Comparison of ENCODE assay signal across 29 cellular contexts in the genomic region with DNA sequence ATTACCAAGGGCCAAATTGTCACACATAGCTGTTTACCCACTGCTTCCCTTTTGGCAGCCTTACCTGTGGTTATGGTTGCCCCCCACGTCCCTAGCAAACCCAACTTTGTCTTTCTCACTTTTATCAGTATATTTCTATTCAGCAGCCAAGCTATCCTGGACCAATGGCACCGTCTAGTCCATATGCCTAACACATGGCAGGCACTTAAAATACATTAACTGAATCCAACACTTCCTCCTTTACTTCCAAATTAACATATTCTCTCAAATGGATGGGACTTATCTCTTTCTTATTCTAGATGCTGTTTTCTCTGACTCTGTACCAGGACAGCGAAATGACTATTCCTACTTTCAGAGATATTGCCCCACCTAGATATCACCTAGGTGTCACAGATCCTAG.
"Had no signal": no experiment of that assay in that cellular context is flagged by ENCODE, and none has a peak within 500 bp of the region (broad histone marks: within the 10 kb centered on the region; RNA-seq: fewer than 3 reads in every experiment).

No MANE protein-coding gene starts in this region.

- H3K4me1 Mint-ChIP-seq: activated naive CD4-positive, alpha-beta T cell treated with anti-CD3 and anti-CD28 coated beads, Interleukin-2, amount 50 U/mL, for 24 hours; activated naive CD8-positive, alpha-beta T cell treated with anti-CD3 and anti-CD28 coated beads, Interleukin-2, amount 10 ng/mL, durations not matched to agents 7 days and 5 days; central memory CD8-positive, alpha-beta T cell had no signal

- H3K36me3 ChIP-seq: ascending aorta, cardiac muscle cell, colonic mucosa, Peyer's patch had no signal

- H3K27ac ChIP-seq: ascending aorta, cardiac muscle cell, colonic mucosa, Peyer's patch, SK-N-MC had no signal

- H3K4me3 Mint-ChIP-seq: activated CD4-positive, alpha-beta T cell treated with anti-CD3 and anti-CD28 coated beads, Interleukin-2, amount 10 ng/mL, durations not matched to agents 7 days and 5 days; activated CD8-positive, alpha-beta T cell treated with anti-CD3 and anti-CD28 coated beads, Interleukin-2, amount 10 ng/mL, durations not matched to agents 7 days and 5 days; activated naive CD4-positive, alpha-beta T cell treated with anti-CD3 and anti-CD28 coated beads, Interleukin-2, amount 50 U/mL, for 24 hours; activated naive CD8-positive, alpha-beta T cell treated with anti-CD3 and anti-CD28 coated beads, Interleukin-2, amount 10 ng/mL, durations not matched to agents 7 days and 5 days; activated T-cell treated with anti-CD3 and anti-CD28 coated beads, Interleukin-2, amount 50 U/mL, for 24 hours; central memory CD8-positive, alpha-beta T cell had no signal

- H3K36me3 Mint-ChIP-seq: activated naive CD4-positive, alpha-beta T cell treated with anti-CD3 and anti-CD28 coated beads, Interleukin-2, amount 50 U/mL, for 24 hours; activated naive CD8-positive, alpha-beta T cell treated with anti-CD3 and anti-CD28 coated beads, Interleukin-2, amount 10 ng/mL, durations not matched to agents 7 days and 5 days had no signal

- H3K4me3 ChIP-seq: ascending aorta, cardiac muscle cell, colonic mucosa, Peyer's patch, SK-N-MC had no signal

- ATAC-seq: activated CD8-positive, alpha-beta T cell treated with anti-CD3 and anti-CD28 coated beads, Interleukin-2, amount 10 ng/mL, durations not matched to agents 7 days and 5 days; PC-3 had no signal

- H3K4me1 ChIP-seq: ascending aorta, colonic mucosa, Peyer's patch had no signal

- H3K9me3 ChIP-seq: ascending aorta, colonic mucosa, Peyer's patch had no signal

- H3K27ac Mint-ChIP-seq: activated CD4-positive, alpha-beta T cell treated with anti-CD3 and anti-CD28 coated beads, Interleukin-2, amount 10 ng/mL, durations not matched to agents 7 days and 5 days; activated CD8-positive, alpha-beta T cell treated with anti-CD3 and anti-CD28 coated beads, Interleukin-2, amount 10 ng/mL, durations not matched to agents 7 days and 5 days; activated naive CD4-positive, alpha-beta T cell treated with anti-CD3 and anti-CD28 coated beads, Interleukin-2, amount 50 U/mL, for 24 hours; activated naive CD8-positive, alpha-beta T cell treated with anti-CD3 and anti-CD28 coated beads, Interleukin-2, amount 10 ng/mL, durations not matched to agents 7 days and 5 days; activated T-cell treated with anti-CD3 and anti-CD28 coated beads, Interleukin-2, amount 50 U/mL, for 24 hours; activated T-helper 2 cell treated with anti-CD3 and anti-CD28 coated beads, Interferon-gamma antibody, Interleukin-2, Interleukin-4, amounts not matched to agents 10 μg/mL and 5 μg/mL and 100 μg/mL, durations not matched to agents 14 hours and 24 hours and 36 hours had no signal

- H3K27me3 ChIP-seq: ascending aorta, cardiac muscle cell, colonic mucosa, Peyer's patch had no signal

- H3K9me3 Mint-ChIP-seq: activated CD4-positive, alpha-beta T cell treated with anti-CD3 and anti-CD28 coated beads, Interleukin-2, amount 10 ng/mL, durations not matched to agents 7 days and 5 days; activated naive CD4-positive, alpha-beta T cell treated with anti-CD3 and anti-CD28 coated beads, Interleukin-2, amount 50 U/mL, for 24 hours; activated naive CD8-positive, alpha-beta T cell treated with anti-CD3 and anti-CD28 coated beads, Interleukin-2, amount 10 ng/mL, durations not matched to agents 7 days and 5 days; activated T-cell treated with anti-CD3 and anti-CD28 coated beads, Interleukin-2, amount 50 U/mL, for 24 hours; activated T-helper 2 cell treated with anti-CD3 and anti-CD28 coated beads, Interferon-gamma antibody, Interleukin-2, Interleukin-4, amounts not matched to agents 10 μg/mL and 5 μg/mL and 100 μg/mL, durations not matched to agents 14 hours and 24 hours and 36 hours; central memory CD8-positive, alpha-beta T cell had no signal

- DNase-seq: activated CD4-positive, alpha-beta T cell treated with anti-CD3 and anti-CD28 coated beads, Interleukin-2, amount 10 ng/mL, durations not matched to agents 7 days and 5 days; activated CD4-positive, alpha-beta T cell treated with anti-CD3 and anti-CD28 coated beads, Interleukin-2, amount 50 U/mL, for 48 hours; activated CD8-positive, alpha-beta T cell treated with anti-CD3 and anti-CD28 coated beads, Interleukin-2, amount 10 ng/mL, durations not matched to agents 7 days and 5 days; activated gamma-delta T cell; activated naive CD4-positive, alpha-beta T cell treated with Interleukin-2 at 50 U/mL for 16 hours; activated naive CD8-positive, alpha-beta T cell treated with anti-CD3 and anti-CD28 coated beads, Interleukin-2, amount 10 ng/mL, durations not matched to agents 7 days and 5 days; activated T-cell treated with anti-CD3 and anti-CD28 coated beads, Interleukin-2, amount 50 U/mL, for 24 hours; amygdala; colonic mucosa; Karpas-422; NCI-H1048; NCI-H1105 treated with DMSO at 0.1 percent for 48 hours; NCI-H1436; NCI-H1694; NCI-H1930; NCI-H2081 treated with DMSO at 0.1 percent for 48 hours; NCI-H345; NCI-H524 treated with DMSO at 0.1 percent for 48 hours; Peyer's patch; RPMI8226; SHP77 treated with DMSO at 0.1 percent for 48 hours; T1000 had no signal
